ENCODE assay signal across 19 cellular contexts in genomic region chr5:34721359-34721758, GRCh38.
DNase-seq lines count a peak whose midpoint lies in the region; ATAC-seq and TF ChIP-seq lines count a peak whose summit lies in the region.
"Had no signal": no experiment of that assay in that cellular context is flagged by ENCODE, and none has a peak within 500 bp of the region (broad histone marks: within the 10 kb centered on the region; RNA-seq: fewer than 3 reads in every experiment).

No MANE protein-coding gene starts in this region.

- H3K27ac ChIP-seq in brain microvascular endothelial cell (peak overlapping the region; percentile 48), substantia nigra (ENCODE audit: low read depth, low read length, poor library complexity, severe bottlenecking) (no peak overlapping the region)
- H3K27ac ChIP-seq: 22Rv1, HL-60, SJSA1 had no signal

- no peaks in the 10 kb centered on the region for H3K27me3 Mint-ChIP-seq in activated CD4-positive, alpha-beta memory T cell treated with anti-CD3 and anti-CD28 coated beads for 36 hours

- in situ Hi-C loops in brain microvascular endothelial cell (cut with HindIII; ENCODE audit: low pct_ligation_motif_present, low sequenced_read_pairs) (no loop called here), HAP-1 (cut with MboI; ENCODE audit: low sequenced_read_pairs) (no loop called here)

- H3K36me3 ChIP-seq in brain microvascular endothelial cell (replicated peaks) (peaks cover 23% of the 10 kb centered on the region), HAP-1 (replicated peaks) (no peaks in the 10 kb centered on the region; the same call in 1 of the 2 replicates)
- H3K36me3 ChIP-seq: SJSA1 had no signal

- H3K27me3 ChIP-seq in brain microvascular endothelial cell (replicated peaks) (no peaks in the 10 kb centered on the region), HAP-1 (ENCODE audit: low read depth) (no peaks in the 10 kb centered on the region)
- H3K27me3 ChIP-seq: SJSA1 had no signal

- no peaks in the 10 kb centered on the region for H3K4me1 Mint-ChIP-seq in activated CD4-positive, alpha-beta memory T cell treated with anti-CD3 and anti-CD28 coated beads for 36 hours (ENCODE audit: low read depth)

- CTCF ChIA-PET in activated CD4-positive, alpha-beta memory T cell treated with anti-CD3 and anti-CD28 coated beads for 36 hours (lab: Charles Lee) = no interaction called here

- intact Hi-C loops in activated CD4-positive, alpha-beta memory T cell treated with anti-CD3 and anti-CD28 coated beads for 36 hours (cut with micrococcal nuclease) = no loop called here

- H3K27ac Mint-ChIP-seq in activated CD4-positive, alpha-beta memory T cell treated with anti-CD3 and anti-CD28 coated beads for 36 hours = no peak overlapping the region
- H3K27ac Mint-ChIP-seq: CD8-positive, alpha-beta T cell had no signal

- DNase-seq in AG10803 (ENCODE audit: low read depth) = peak; percentile 77
- DNase-seq in brain microvascular endothelial cell = no peak
- DNase-seq in fibroblast of pulmonary artery (ENCODE audit: low read depth) = peak; percentile 60
- peak; percentile 21 for DNase-seq in mucosa of gallbladder (ENCODE audit: low spot score)
- DNase-seq in activated CD4-positive, alpha-beta memory T cell treated with anti-CD3 and anti-CD28 coated beads for 36 hours = no peak
- no peak for DNase-seq in HAP-1 (ENCODE audit: low spot score in 2 of 2)
- DNase-seq in substantia nigra (lab: John Stamatoyannopoulos, UW) = no peak
- DNase-seq: CD8-positive, alpha-beta T cell; DMS79 treated with DMSO at 0.1 percent for 48 hours; HCEC 1CT; KBM-7; NCI-H1436; NCI-H2029 treated with DMSO at 0.1 percent for 48 hours; NCI-H510A treated with DMSO at 0.1 percent for 48 hours; PC-9 had no signal

- no peaks in the 10 kb centered on the region for H3K9me3 ChIP-seq in HAP-1
- H3K9me3 ChIP-seq: SJSA1 had no signal

- no peaks in the 10 kb centered on the region for H3K9me3 Mint-ChIP-seq in activated CD4-positive, alpha-beta memory T cell treated with anti-CD3 and anti-CD28 coated beads for 36 hours
- H3K9me3 Mint-ChIP-seq: CD8-positive, alpha-beta T cell had no signal

- no peak overlapping the region for H3K4me3 Mint-ChIP-seq in activated CD4-positive, alpha-beta memory T cell treated with anti-CD3 and anti-CD28 coated beads for 36 hours
- H3K4me3 Mint-ChIP-seq: CD8-positive, alpha-beta T cell had no signal

- H3K4me3 ChIP-seq in AG10803 (ENCODE audit: low read length) = no peak overlapping the region
- H3K4me3 ChIP-seq in brain microvascular endothelial cell (ENCODE audit: low read depth, low read length) = no peak overlapping the region
- no peak overlapping the region for H3K4me3 ChIP-seq in fibroblast of pulmonary artery (replicated peaks; ENCODE audit: low read depth, low read length)
- H3K4me3 ChIP-seq in HAP-1 = no peak overlapping the region
- H3K4me3 ChIP-seq: PC-9, SJSA1 had no signal

- H3K36me3 Mint-ChIP-seq in activated CD4-positive, alpha-beta memory T cell treated with anti-CD3 and anti-CD28 coated beads for 36 hours = peaks cover 3% of the 10 kb centered on the region
- H3K36me3 Mint-ChIP-seq: CD8-positive, alpha-beta T cell had no signal

- no peaks in the 10 kb centered on the region for H3K4me1 ChIP-seq in HAP-1

- TF ChIP-seq CTCF in AG10803 (conservative IDR thresholded peaks at IDR 0.05; ENCODE audit: low read length) (no peak), brain microvascular endothelial cell (IDR thresholded peaks at IDR 0.05; ENCODE audit: low read depth, low read length, missing control alignments) (no peak), fibroblast of pulmonary artery (IDR thresholded peaks at IDR 0.05; ENCODE audit: low read length, missing control alignments) (no peak)

- ATAC-seq in HG03095 (IDR thresholded peaks at IDR 0.05; ENCODE audit: unreplicated experiment) = no peak
- ATAC-seq: CD8-positive, alpha-beta T cell had no signal

- POLR2A ChIA-PET in activated CD4-positive, alpha-beta memory T cell treated with anti-CD3 and anti-CD28 coated beads for 36 hours (lab: Charles Lee) = no interaction called here

Comparison
In these comparisons a context has a peak if more than half of its experiments do, and no peak if none do; other contexts are left out.
1. DNase-seq: peak in AG10803 (single experiment), fibroblast of pulmonary artery (single experiment) and mucosa of gallbladder (single experiment); none in brain microvascular endothelial cell (single experiment), activated CD4-positive, alpha-beta memory T cell treated with anti-CD3 and anti-CD28 coated beads for 36 hours (single experiment), HAP-1 (0 of 2) and substantia nigra (0 of 49).